In genomic region chr7:152672626-152673025, GRCh38 we compare ENCODE assay signal across 15 cellular contexts. TPM values are rescaled to one million over a fixed set of nuclear protein-coding genes. Genes with fewer than 3 reads are reported as not detected.
DNase-seq lines count a peak whose midpoint lies in the region; ATAC-seq, FAIRE-seq and TF ChIP-seq lines count a peak whose summit lies in the region.
"Had no signal": no experiment of that assay in that cellular context is flagged by ENCODE, and none has a peak within 500 bp of the region (broad histone marks: within the 10 kb centered on the region; RNA-seq: fewer than 3 reads in every experiment).

No MANE protein-coding gene starts in this region.

- H3K4me1 ChIP-seq in SK-N-SH (ENCODE audit: control insufficient read depth in 1 of 2, insufficient read depth in 2 of 2, low read depth in 1 of 2, low read length in 1 of 2), result peaks cover 5 to 7% of the 10 kb centered on the region in 2 experiments; a peak in 1 of 4 replicates
- peaks cover 66% of the 10 kb centered on the region for H3K4me1 ChIP-seq in KMS-11 (ENCODE audit: low read depth, poor library complexity, severe bottlenecking)
- peaks cover 7% of the 10 kb centered on the region for H3K4me1 ChIP-seq in PC-3 (ENCODE audit: insufficient read depth, low read length)
- H3K4me1 ChIP-seq in K562 (replicated peaks in 1 of 2; ENCODE audit: control insufficient read depth in 2 of 2, insufficient read depth in 2 of 2, low read length in 2 of 2), result peaks cover 6 to 9% of the 10 kb centered on the region in 2 experiments; a peak in 3 of 5 replicates

- H3K9me2 ChIP-seq in SK-N-SH, result no peaks in the 10 kb centered on the region
- H3K9me2 ChIP-seq in PC-3 (replicated peaks; ENCODE audit: low read length), result no peaks in the 10 kb centered on the region

- H3K27me3 ChIP-seq in SK-N-SH (ENCODE audit: insufficient read depth), result no peaks in the 10 kb centered on the region
- H3K27me3 ChIP-seq in KMS-11 (ENCODE audit: insufficient read depth, low read depth), result no peaks in the 10 kb centered on the region
- no peaks in the 10 kb centered on the region for H3K27me3 ChIP-seq in PC-3 (ENCODE audit: low read length)
- no peaks in the 10 kb centered on the region for H3K27me3 ChIP-seq in K562 (ENCODE audit: control insufficient read depth in 2 of 2, insufficient read depth in 2 of 2, low read length in 2 of 2)
- H3K27me3 ChIP-seq: BLaER1 treated with 17β-estradiol and CSF1 and Interleukin-3, amounts not matched to agents 10 nM and 100 nM had no signal

- intact Hi-C loops in PC-3 (cut with micrococcal nuclease) (loop anchor here (10.0 kb wide), 1 partner anchor 208 kb away; no protein-coding TSS in a partner anchor), K562 (cut with micrococcal nuclease) (no loop called here)

- BruUV-seq in PC-3 (replicated peaks; lab: Mats Ljungman, UMichigan) (no TSS peak), K562 (replicated peaks; lab: Mats Ljungman, UMichigan) (TSS peak; percentile 11)

- CTCF ChIA-PET in SK-N-SH (lab: Yijun Ruan, JAX) (no interaction called here), PC-3 (lab: Charles Lee) (no interaction called here), K562 (lab: Yijun Ruan, JAX; ENCODE audit: low intra/inter-chr PET ratio) (no interaction called here)

- no peak overlapping the region for H3K4me3 ChIP-seq in SK-N-SH (ENCODE audit: low read depth in 2 of 2, low read length in 1 of 2)
- H3K4me3 ChIP-seq in KMS-11 (IDR thresholded peaks at IDR 0.05; ENCODE audit: insufficient read depth, low read depth, low read length), result no peak overlapping the region
- no peak overlapping the region for H3K4me3 ChIP-seq in PC-3 (ENCODE audit: low read length)
- H3K4me3 ChIP-seq in K562, result no peak overlapping the region
- H3K4me3 ChIP-seq: BLaER1 treated with 17β-estradiol and CSF1 and Interleukin-3, amounts not matched to agents 10 nM and 100 nM had no signal

- WGBS in SK-N-SH (ENCODE audit: low lambda C conversion rate), result 94% methylated on average over 1 of the region's 1 CpG
- WGBS in K562 (ENCODE audit: insufficient coverage, low coverage, missing lambda C conversion rate), result 79% methylated on average over 1 of the region's 1 CpG

- H3K9me3 ChIP-seq in SK-N-SH (no peaks in the 10 kb centered on the region), PC-3 (ENCODE audit: low read length) (no peaks in the 10 kb centered on the region), K562 (replicated peaks; ENCODE audit: control insufficient read depth, insufficient read depth, low read depth, low read length) (no peaks in the 10 kb centered on the region)
- H3K9me3 ChIP-seq: BLaER1 treated with 17β-estradiol and CSF1 and Interleukin-3, amounts not matched to agents 10 nM and 100 nM had no signal

- TF ChIP-seq RAD21 in SK-N-SH (IDR thresholded peaks at IDR 0.05; ENCODE audit: low read length), result no peak
- TF ChIP-seq RAD21 in K562 (CRISPR knock-in tag; conservative IDR thresholded peaks at IDR 0.05 in 1 of 2, IDR thresholded peaks at IDR 0.05 in 1 of 2), result no peak

- peaks cover 3% of the 10 kb centered on the region for H3K9me1 ChIP-seq in K562 (ENCODE audit: control insufficient read depth, insufficient read depth, low read length)

- H3K79me2 ChIP-seq in SK-N-SH (ENCODE audit: insufficient read depth) (peaks cover 79% of the 10 kb centered on the region), KMS-11 (ENCODE audit: insufficient read depth, low read depth) (peaks cover 76% of the 10 kb centered on the region), PC-3 (ENCODE audit: low read length) (peaks cover 82% of the 10 kb centered on the region), K562 (ENCODE audit: control insufficient read depth, insufficient read depth, low read length) (peaks cover 82% of the 10 kb centered on the region)

- 0 out of 2 replicates have a peak overlapping the region, but pooled peaks have one; percentile 5 for H2AFZ ChIP-seq in SK-N-SH (ENCODE audit: low read depth)
- no peak overlapping the region for H2AFZ ChIP-seq in KMS-11 (ENCODE audit: low read depth)
- H2AFZ ChIP-seq in PC-3 (ENCODE audit: low read length), result no peak overlapping the region
- no peak overlapping the region for H2AFZ ChIP-seq in K562 (ENCODE audit: low read depth, low read length)

- DNase-seq in SK-N-SH (no peak), PC-3 (no peak), K562 (ENCODE audit: extremely low read depth in 1 of 4, low spot score in 3 of 4) (no peak), activated T-cell treated with anti-CD3 and anti-CD28 coated beads for 4 hours (no peak), glomerular visceral epithelial cell (ENCODE audit: extremely low spot score) (no peak)
- DNase-seq: CD4-positive, CD25-positive, alpha-beta regulatory T cell; DMS 273 treated with DMSO at 0.1 percent for 48 hours; EL; GDM1 had no signal

- FAIRE-seq in K562 (lab: Jason Lieb, UNC), result no peak
- FAIRE-seq: GM19239 had no signal

- TF ChIP-seq POLR2A in K562 (conservative IDR thresholded peaks at IDR 0.05), result no peak

- TF ChIP-seq CTCF in SK-N-SH (IDR thresholded peaks at IDR 0.05), result no peak
- TF ChIP-seq CTCF in KMS-11 (conservative IDR thresholded peaks at IDR 0.05; ENCODE audit: low read depth, low read length), result no peak
- TF ChIP-seq CTCF in PC-3 (conservative IDR thresholded peaks at IDR 0.05; ENCODE audit: low read depth, low read length), result no peak
- no peak for TF ChIP-seq CTCF in K562 (IDR thresholded peaks at IDR 0.05 in 2 of 3, conservative IDR thresholded peaks at IDR 0.05 in 1 of 3; ENCODE audit: insufficient read depth in 2 of 3, low read depth in 1 of 3, low read length in 3 of 3)

- H3K4me2 ChIP-seq in SK-N-SH, result no peak overlapping the region
- peak overlapping the region; percentile 11; the same call in 1 of the 2 replicates for H3K4me2 ChIP-seq in KMS-11
- H3K4me2 ChIP-seq in PC-3 (ENCODE audit: low read length), result 0 out of 2 replicates have a peak overlapping the region, but pooled peaks have one; percentile 4
- H3K4me2 ChIP-seq in K562 (ENCODE audit: insufficient read depth, low read length), result no peak overlapping the region

- POLR2A ChIA-PET in SK-N-SH (lab: Yijun Ruan, JAX), result no interaction called here
- POLR2A ChIA-PET in PC-3 (lab: Charles Lee; ENCODE audit: unreplicated experiment), result interaction anchor here (0.5 to 0.6 kb wide), 2 partner anchors 88 to 127 kb away, joined by 3 to 4 read pairs; no protein-coding TSS in a partner anchor
- POLR2A ChIA-PET in K562 (lab: Yijun Ruan, JAX), result interaction anchor here (0.6 to 0.8 kb wide), 3 partner anchors 15 to 1182 kb away, joined by 3 to 4 read pairs (median 4); no protein-coding TSS in a partner anchor

- H3K9ac ChIP-seq in SK-N-SH (no peak overlapping the region), KMS-11 (no peak overlapping the region), PC-3 (ENCODE audit: low read length) (no peak overlapping the region), K562 (ENCODE audit: insufficient read depth in 1 of 2, low read depth in 2 of 2, low read length in 2 of 2) (no peak overlapping the region)
- H3K9ac ChIP-seq: BLaER1 treated with 17β-estradiol and CSF1 and Interleukin-3, amounts not matched to agents 10 nM and 100 nM had no signal

- peaks cover 0 to 4% of the 10 kb centered on the region in 2 experiments for H3K36me3 ChIP-seq in SK-N-SH (replicated peaks in 1 of 2; ENCODE audit: control insufficient read depth in 1 of 2, insufficient read depth in 2 of 2, low read length in 1 of 2)
- no peaks in the 10 kb centered on the region; the same call in 1 of the 2 replicates for H3K36me3 ChIP-seq in KMS-11 (ENCODE audit: insufficient read depth)
- H3K36me3 ChIP-seq in PC-3 (ENCODE audit: low read depth, low read length), result peaks cover 23% of the 10 kb centered on the region
- peaks cover 57% of the 10 kb centered on the region for H3K36me3 ChIP-seq in K562 (ENCODE audit: control insufficient read depth, insufficient read depth, low read length)

- no peak for ATAC-seq in SK-N-SH treated with all-trans-retinoic acid at 6 μM for 48 hours
- ATAC-seq in PC-3, result no peak
- ATAC-seq in K562, result no peak
- ATAC-seq in HG02798 (IDR thresholded peaks at IDR 0.05; ENCODE audit: poor library complexity, unreplicated experiment), result no peak

- in situ Hi-C loops in K562 (cut with MboI), result no loop called here

- H3K27ac ChIP-seq in SK-N-SH (ENCODE audit: low read depth in 2 of 2, low read length in 1 of 2) (no peak overlapping the region), KMS-11 (no peak overlapping the region), PC-3 (ENCODE audit: low read length) (no peak overlapping the region), K562 (ENCODE audit: extremely low read depth, low read depth, low read length) (no peak overlapping the region)
- H3K27ac ChIP-seq: 22Rv1; BLaER1 treated with 17β-estradiol and CSF1 and Interleukin-3, amounts not matched to agents 10 nM and 100 nM had no signal

- H3F3A ChIP-seq in SK-N-SH (replicated peaks; ENCODE audit: insufficient read depth) (peaks cover 19% of the 10 kb centered on the region), PC-3 (ENCODE audit: low read length, unreplicated experiment) (no peaks in the 10 kb centered on the region)

- TF ChIP-seq EP300 in SK-N-SH (IDR thresholded peaks at IDR 0.05; ENCODE audit: borderline replicate concordance in 1 of 2, low read depth in 1 of 2, low read length in 1 of 2), result no peak
- no peak for TF ChIP-seq EP300 in K562 (IDR thresholded peaks at IDR 0.05; ENCODE audit: low read length)

- H4K20me1 ChIP-seq in SK-N-SH (ENCODE audit: insufficient read depth) (no peaks in the 10 kb centered on the region), KMS-11 (ENCODE audit: insufficient read depth) (no peaks in the 10 kb centered on the region; the same call in 1 of the 2 replicates), PC-3 (ENCODE audit: low read length) (0 out of 2 replicates have a peak, but pooled peaks cover 5% of the 10 kb centered on the region), K562 (replicated peaks; ENCODE audit: control insufficient read depth, insufficient read depth, low read length) (peaks cover 3% of the 10 kb centered on the region; the same call in 1 of the 2 replicates)

RNA-seq across cellular contexts. Expression of gene XRCC2, which starts 3.3 kb away (rescaled TPM):
- polyA plus RNA-seq in SK-N-SH (2012; rRNA removed) (3.1 and 3.4 TPM in 2 replicates), K562 (2011; rRNA removed) (27.8 and 39.8 TPM in 2 replicates), K562 (2014; fragmentation: Illumina TruSeq; extraction: Trizol) (47.4 and 55.9 TPM in 2 replicates), K562 (2014; fragmentation: Nextera tagmentation; extraction: Ambion mirVana) (10 to 100 TPM; 16.2 to 22.4 TPM), K562 (2014; rRNA removed) (46.1 and 51.9 TPM in 2 replicates)
- 2.6 and 2.7 TPM in 2 replicates for polyA plus RNA-seq in SK-N-SH (2012; cell fraction: cytosol; rRNA removed)
- 5.8 and 7.3 TPM in 2 replicates for polyA plus RNA-seq in SK-N-SH (2012; cell fraction: nucleus; rRNA removed)
- total RNA-seq in PC-3 (2014; rRNA removed) (13.6 and 18.7 TPM in 2 replicates), K562 (2014; rRNA removed) (35.1 and 38.1 TPM in 2 replicates), K562 (2014; rRNA removed; fragmentation: Illumina TruSeq; extraction: Trizol) (58.0 and 62.1 TPM in 2 replicates), K562 (2015; rRNA removed; fragmentation: Illumina TruSeq; extraction: Trizol) (46.5 and 52.0 TPM in 2 replicates), K562 (2021) (36.8 and 37.6 TPM in 2 replicates)
- 29.4 and 103 TPM in 2 replicates for total RNA-seq in K562 (2011; cell fraction: chromatin; rRNA removed; ENCODE audit: low replicate concordance)
- total RNA-seq in K562 (2011; cell fraction: nucleolus; rRNA removed), result 20.0 and 29.2 TPM in 2 replicates
- total RNA-seq in K562 (2011; cell fraction: nucleoplasm; rRNA removed), result 43.2 and 46.0 TPM in 2 replicates
- polyA plus RNA-seq in K562 (2011; cell fraction: cytosol; rRNA removed), result 12.6 and 14.0 TPM in 2 replicates
- 39.3 and 59.9 TPM in 2 replicates for polyA plus RNA-seq in K562 (2011; cell fraction: nucleus; rRNA removed)
- polyA plus RNA-seq in K562 (2012), result 21.2 and 21.9 TPM in 2 replicates
- 36.0 and 43.9 TPM in 2 replicates for polyA minus RNA-seq in K562 (2011; rRNA and poly(A)+ RNA removed)
- polyA minus RNA-seq in K562 (2011; cell fraction: cytosol; rRNA and poly(A)+ RNA removed), result 9.5 and 15.1 TPM in 2 replicates
- polyA minus RNA-seq in K562 (2011; cell fraction: nucleus; rRNA and poly(A)+ RNA removed), result 25.3 and 28.5 TPM in 2 replicates

Comparison
In these comparisons a context has a peak if more than half of its experiments do, and no peak if none do; other contexts are left out.
1. H3K4me2 ChIP-seq: peak in KMS-11 (single experiment) and PC-3 (single experiment); none in SK-N-SH (single experiment) and K562 (single experiment).